ENCODE assay signal across 14 cellular contexts in genomic region chr3:187919990-187920389, GRCh38.
DNase-seq lines count a peak whose midpoint lies in the region; ATAC-seq and TF ChIP-seq lines count a peak whose summit lies in the region.
"Had no signal": no experiment of that assay in that cellular context is flagged by ENCODE, and none has a peak within 500 bp of the region (broad histone marks: within the 10 kb centered on the region; RNA-seq: fewer than 3 reads in every experiment).

No MANE protein-coding gene starts in this region.

- peaks cover 41% of the 10 kb centered on the region for H3K4me1 ChIP-seq in DND-41 (ENCODE audit: insufficient read depth, low read length)
- H3K4me1 ChIP-seq: ascending aorta, Caco-2 had no signal

- no peak overlapping the region for H2AFZ ChIP-seq in DND-41 (ENCODE audit: low read depth, low read length)

- peaks cover 7% of the 10 kb centered on the region for H3K27me3 Mint-ChIP-seq in activated T-helper 17 cell treated with anti-CD3 and anti-CD28 coated beads, Interleukin-2, amount 50 U/mL, for 72 hours
- H3K27me3 Mint-ChIP-seq in naive B cell: no peaks in the 10 kb centered on the region

- H3K4me2 ChIP-seq in DND-41 (ENCODE audit: insufficient read depth, low read length): no peak overlapping the region

- H3K4me3 Mint-ChIP-seq in activated T-helper 17 cell treated with anti-CD3 and anti-CD28 coated beads, Interleukin-2, amount 50 U/mL, for 72 hours: peak overlapping the region; percentile 80
- peak overlapping the region in 7 of 8 donors; percentile 65 to 87 (median 80) for H3K4me3 Mint-ChIP-seq in naive B cell
- H3K4me3 Mint-ChIP-seq: nephron had no signal

- DNase-seq in DND-41: no peak
- DNase-seq in naive B cell: no peak
- no peak for DNase-seq in substantia nigra (lab: John Stamatoyannopoulos, UW)
- DNase-seq in stimulated activated naive CD4-positive, alpha-beta T cell treated with Interleukin-2 at 50 U/mL for 16 hours (lab: John Stamatoyannopoulos, UW): no peak
- DNase-seq in dorsolateral prefrontal cortex: no peak
- DNase-seq: Caco-2, head of caudate nucleus, left colon had no signal

- ATAC-seq in DND-41 (ENCODE audit: insufficient read depth, low read depth) (no peak), HG03135 (IDR thresholded peaks at IDR 0.05; ENCODE audit: unreplicated experiment) (peak; percentile 4), naive B cell (ENCODE audit: low read depth in 2 of 2) (no peak)
- ATAC-seq in activated T-helper 17 cell treated with anti-CD3 and anti-CD28 coated beads, Interleukin-2, amount 50 U/mL, for 72 hours (replicated peaks): no peak
- ATAC-seq in activated CD4-positive, CD25-positive, alpha-beta regulatory T cell treated with anti-CD3 and anti-CD28 coated beads, Interleukin-2, amount 50 U/mL, for 24 hours: no peak
- ATAC-seq: left colon had no signal

- H3K36me3 ChIP-seq in DND-41 (ENCODE audit: insufficient read depth, low read length): no peaks in the 10 kb centered on the region
- H3K36me3 ChIP-seq: ascending aorta, thoracic aorta had no signal

- intact Hi-C loops in dorsolateral prefrontal cortex (cut with DNase I): no loop called here

- no peaks in the 10 kb centered on the region for H4K20me1 ChIP-seq in DND-41 (ENCODE audit: insufficient read depth, low read length)

- H3K9ac ChIP-seq in DND-41 (ENCODE audit: low read depth, low read length): 0 out of 2 replicates have a peak overlapping the region, but pooled peaks have one; percentile 46

- H3K4me1 Mint-ChIP-seq in activated T-helper 17 cell treated with anti-CD3 and anti-CD28 coated beads, Interleukin-2, amount 50 U/mL, for 72 hours: peaks cover 42% of the 10 kb centered on the region
- peaks cover 22 to 38% (median 28%) of the 10 kb centered on the region in 3 donors for H3K4me1 Mint-ChIP-seq in naive B cell

- H3K9me3 Mint-ChIP-seq in activated T-helper 17 cell treated with anti-CD3 and anti-CD28 coated beads, Interleukin-2, amount 50 U/mL, for 72 hours: peaks cover 5% of the 10 kb centered on the region
- H3K9me3 Mint-ChIP-seq in naive B cell: peaks cover 0 to 12% (median 4%) of the 10 kb centered on the region in 7 donors

- peaks cover 6% of the 10 kb centered on the region for H3K9me3 ChIP-seq in DND-41 (ENCODE audit: insufficient read depth, low read length, severe bottlenecking)
- H3K9me3 ChIP-seq: Caco-2 had no signal

- no peak overlapping the region for H3K4me3 ChIP-seq in DND-41 (ENCODE audit: low read depth in 1 of 2, low read length in 2 of 2)
- no peak overlapping the region for H3K4me3 ChIP-seq in dorsolateral prefrontal cortex
- H3K4me3 ChIP-seq: ascending aorta had no signal

- H3K27me3 ChIP-seq in DND-41 (ENCODE audit: insufficient read depth, low read length, poor library complexity) (no peaks in the 10 kb centered on the region), dorsolateral prefrontal cortex (peaks cover 0 to 3% (median 0%) of the 10 kb centered on the region in 45 donors)
- H3K27me3 ChIP-seq: ascending aorta had no signal

- no peak for TF ChIP-seq CTCF in DND-41 (IDR thresholded peaks at IDR 0.05; ENCODE audit: borderline replicate concordance, extremely low read depth, low read length, poor library complexity, severe bottlenecking)
- TF ChIP-seq CTCF in dorsolateral prefrontal cortex (IDR thresholded peaks at IDR 0.05 in 54 of 56, conservative IDR thresholded peaks at IDR 0.05 in 2 of 56; ENCODE audit: low read depth in 1 of 56, partially characterized antibody in 56 of 56): no peak

- no peaks in the 10 kb centered on the region for H3K36me3 Mint-ChIP-seq in activated T-helper 17 cell treated with anti-CD3 and anti-CD28 coated beads, Interleukin-2, amount 50 U/mL, for 72 hours (ENCODE audit: low read depth)
- no peaks in the 10 kb centered on the region for H3K36me3 Mint-ChIP-seq in naive B cell

- peak overlapping the region; percentile 92 for H3K27ac Mint-ChIP-seq in activated T-helper 17 cell treated with anti-CD3 and anti-CD28 coated beads, Interleukin-2, amount 50 U/mL, for 72 hours
- H3K27ac Mint-ChIP-seq in naive B cell: peak overlapping the region in 4 of 6 donors; percentile 4 to 97 (median 88)

- no peaks in the 10 kb centered on the region for H3K79me2 ChIP-seq in DND-41 (ENCODE audit: insufficient read depth, low read length)

- peak overlapping the region; percentile 93 for H3K27ac ChIP-seq in DND-41 (ENCODE audit: low read length)
- no peak overlapping the region for H3K27ac ChIP-seq in substantia nigra (ENCODE audit: low read depth, low read length, poor library complexity, severe bottlenecking)
- H3K27ac ChIP-seq in dorsolateral prefrontal cortex: no peak overlapping the region
- H3K27ac ChIP-seq: ascending aorta, thoracic aorta had no signal
